10 cellular contexts compared by ENCODE assay signal in genomic region chr17:47735536-47736011, GRCh38. TPM values are rescaled to one million over a fixed set of nuclear protein-coding genes. Genes with fewer than 3 reads are reported as not detected.
DNase-seq lines count a peak whose midpoint lies in the region; ATAC-seq and TF ChIP-seq lines count a peak whose summit lies in the region.
"Had no signal": no experiment of that assay in that cellular context is flagged by ENCODE, and none has a peak within 500 bp of the region (broad histone marks: within the 10 kb centered on the region; RNA-seq: fewer than 3 reads in every experiment).

No MANE protein-coding gene starts in this region.

- H3K4me3 Mint-ChIP-seq in immature natural killer cell = peak overlapping the region; percentile 92 to 100 (median 100)

- DNase-seq in GM12865 (ENCODE audit: low read depth) = peak; percentile 80
- peak in 2 of 3 donors; percentile 53 to 57 for DNase-seq in immature natural killer cell
- DNase-seq in GDM1 (lab: John Stamatoyannopoulos, UW) = no peak
- no peak for DNase-seq in substantia nigra (lab: John Stamatoyannopoulos, UW)
- DNase-seq: amygdala had no signal

- peak overlapping the region; percentile 70 for H3K4me3 ChIP-seq in GM12865 (ENCODE audit: low read depth, low read length)

- H3K27me3 Mint-ChIP-seq in immature natural killer cell (ENCODE audit: low read depth in 3 of 3) = peaks cover 14 to 36% (median 31%) of the 10 kb centered on the region in 3 donors

- H3K27ac ChIP-seq in substantia nigra (ENCODE audit: low read depth, low read length, poor library complexity, severe bottlenecking) = no peak overlapping the region
- H3K27ac ChIP-seq: parathyroid adenoma had no signal

- H3K27ac Mint-ChIP-seq in immature natural killer cell = peak overlapping the region; percentile 93 to 99 (median 98)

- no peak for TF ChIP-seq CTCF in GM12865 (IDR thresholded peaks at IDR 0.05; ENCODE audit: insufficient read depth, low read depth, low read length, missing control alignments)

- H3K4me1 Mint-ChIP-seq in immature natural killer cell = peaks cover 67 to 69% of the 10 kb centered on the region in 2 donors

- ATAC-seq in GM19395 (IDR thresholded peaks at IDR 0.05; ENCODE audit: unreplicated experiment) = peak; percentile 42
- ATAC-seq in HG03565 (IDR thresholded peaks at IDR 0.05; ENCODE audit: unreplicated experiment) = peak; percentile 44
- ATAC-seq in HG03469 (IDR thresholded peaks at IDR 0.05; ENCODE audit: unreplicated experiment) = no peak
- no peak for ATAC-seq in GM21528 (IDR thresholded peaks at IDR 0.05; ENCODE audit: low FRiP score, unreplicated experiment)

- peaks cover 29 to 46% (median 39%) of the 10 kb centered on the region in 3 donors for H3K36me3 Mint-ChIP-seq in immature natural killer cell

- H3K9me3 Mint-ChIP-seq in immature natural killer cell = peaks cover 0 to 7% (median 0%) of the 10 kb centered on the region in 6 donors

RNA-seq across cellular contexts. Expression of gene TBX21, which starts 2.5 kb away (rescaled TPM):
- polyA plus RNA-seq in immature natural killer cell = 100 to 1,000 TPM; 199 to 385 (median 225) TPM

RNA-seq across cellular contexts. Expression of gene TBKBP1, which starts 41.6 kb away (rescaled TPM):
- 1 to 10 TPM; 1.3 to 2.3 (median 2.2) TPM for polyA plus RNA-seq in immature natural killer cell

Comparison
In these comparisons a context has a peak if more than half of its experiments do, and no peak if none do; other contexts are left out.
1. DNase-seq: peak in GM12865 (single experiment) and immature natural killer cell (2 of 3); none in GDM1 (single experiment) and substantia nigra (0 of 49).
2. ATAC-seq: peak in GM19395 (single experiment) and HG03565 (single experiment); none in HG03469 (single experiment) and GM21528 (single experiment).